In the genomic region with DNA sequence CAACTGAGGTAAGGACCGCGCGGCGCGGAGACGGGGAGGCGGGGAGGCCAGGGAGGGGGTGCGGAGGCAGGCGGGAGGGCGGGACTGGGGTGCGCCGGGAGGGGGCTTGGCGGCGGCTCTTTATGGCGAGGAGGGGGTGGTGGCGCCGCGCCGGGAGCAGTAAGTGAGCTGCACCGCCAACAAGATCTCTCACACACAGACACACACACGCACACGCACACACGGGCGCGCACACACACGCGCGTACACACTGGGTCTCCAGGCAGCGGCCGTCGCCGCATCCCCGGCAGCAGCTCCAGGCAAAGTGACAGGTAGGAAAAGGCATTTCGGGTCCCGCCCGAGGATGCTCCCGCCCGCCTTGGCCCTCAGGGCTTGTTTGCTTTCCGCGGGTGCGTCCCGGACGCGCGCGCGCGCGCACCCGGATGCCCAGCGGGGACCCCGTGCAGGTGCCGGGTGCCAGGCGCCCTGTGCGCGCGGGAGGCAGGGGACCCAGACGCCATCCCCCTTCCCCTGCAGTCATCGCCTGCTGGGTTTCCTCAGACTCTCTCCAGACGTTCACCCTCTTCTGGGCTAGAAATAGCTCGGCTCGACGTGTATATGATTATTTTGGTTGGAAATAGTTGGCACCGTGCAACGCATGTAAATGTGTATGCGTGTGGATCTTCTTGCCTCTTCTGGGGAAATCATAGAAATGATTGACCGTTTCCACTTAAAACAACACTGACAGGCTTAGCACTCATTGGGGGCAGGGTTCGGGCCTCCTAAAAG, we compare ENCODE assay signal across 8 cellular contexts. TPM values are rescaled to one million over a fixed set of nuclear protein-coding genes. Genes with fewer than 3 reads are reported as not detected.
DNase-seq lines count a peak whose midpoint lies in the region; ATAC-seq and TF ChIP-seq lines count a peak whose summit lies in the region.

PLCB4 (plus strand) TSS at position 192 of the 768 bp plus-strand sequence. CDS start 238,728 bp downstream, outside the sequence.

- H3K9me3 ChIP-seq in HUES48 (ENCODE audit: control insufficient read depth, insufficient read depth, low read length) (no peaks in the 10 kb centered on the region), SJSA1 (replicated peaks) (0 out of 2 replicates have a peak, but pooled peaks cover 2% of the 10 kb centered on the region), muscle layer of colon (ENCODE audit: low read length) (no peaks in the 10 kb centered on the region)
- no peaks in the 10 kb centered on the region for H3K9me3 ChIP-seq in CD4-positive, alpha-beta memory T cell (ENCODE audit: control insufficient read depth in 1 of 2, low read length in 2 of 2)

- peak within 1 kb of the TSS in 1 of 8 donors; percentile 29 for H3K4me3 Mint-ChIP-seq in CD4-positive, alpha-beta memory T cell

- H3K36me3 ChIP-seq in HUES48 (ENCODE audit: control insufficient read depth, insufficient read depth, low read length) (no peaks in the 10 kb centered on the region), SJSA1 (peaks cover 4% of the 10 kb centered on the region), muscle layer of colon (ENCODE audit: insufficient read depth, low read length) (no peaks in the 10 kb centered on the region)
- no peaks in the 10 kb centered on the region for H3K36me3 ChIP-seq in CD4-positive, alpha-beta memory T cell (ENCODE audit: insufficient read depth, low read length)

- CTCF ChIA-PET in CD4-positive, alpha-beta memory T cell (lab: Charles Lee; ENCODE audit: partially characterized antibody) = no interaction called here

- H3K4me1 Mint-ChIP-seq in CD4-positive, alpha-beta memory T cell = peaks cover 1 to 5% (median 3%) of the 10 kb centered on the region in 4 donors

- no peak for ATAC-seq in HG03045 (IDR thresholded peaks at IDR 0.05; ENCODE audit: unreplicated experiment)

- POLR2A ChIA-PET in CD4-positive, alpha-beta memory T cell (lab: Charles Lee; ENCODE audit: partially characterized antibody) = no interaction called here

- intact Hi-C loops in CD4-positive, alpha-beta memory T cell (cut with micrococcal nuclease) = no loop called here

- peaks cover 47% of the 10 kb centered on the region for H3K4me1 ChIP-seq in HUES48 (ENCODE audit: control insufficient read depth, insufficient read depth, low read length)
- H3K4me1 ChIP-seq in SJSA1 (replicated peaks) = peaks cover 25% of the 10 kb centered on the region
- peaks cover 4% of the 10 kb centered on the region for H3K4me1 ChIP-seq in muscle layer of colon (ENCODE audit: insufficient read depth, low read length)
- H3K4me1 ChIP-seq in CD4-positive, alpha-beta memory T cell (ENCODE audit: insufficient read depth, low read length) = no peaks in the 10 kb centered on the region

- H3K9me3 Mint-ChIP-seq in CD4-positive, alpha-beta memory T cell = peaks cover 0 to 21% (median 6%) of the 10 kb centered on the region in 8 donors

- in situ Hi-C loops in ACHN (cut with HindIII; ENCODE audit: low pct_ligation_motif_present, low pct_unique_long_range_greater_than_20kb, low sequenced_read_pairs) = no loop called here

- H3K9ac ChIP-seq in HUES48 (ENCODE audit: low read depth, low read length) (peak within 1 kb of the TSS; percentile 56), muscle layer of colon (ENCODE audit: low read length) (peak within 1 kb of the TSS; percentile 38)

- peaks cover 7 to 12% of the 10 kb centered on the region in 2 donors for H3K27me3 Mint-ChIP-seq in CD4-positive, alpha-beta memory T cell

- no peak within 1 kb of the TSS for H3K27ac Mint-ChIP-seq in CD4-positive, alpha-beta memory T cell

- H3K4me3 ChIP-seq in HUES48 (ENCODE audit: low read depth, low read length) (peak within 1 kb of the TSS; percentile 90), SJSA1 (peak within 1 kb of the TSS; percentile 86), muscle layer of colon (ENCODE audit: low read depth in 1 of 2, low read length in 2 of 2) (peak within 1 kb of the TSS; percentile 66 to 68)
- no peak within 1 kb of the TSS for H3K4me3 ChIP-seq in CD4-positive, alpha-beta memory T cell (ENCODE audit: low read length in 2 of 2)

- H3K27me3 ChIP-seq in HUES48 (ENCODE audit: control insufficient read depth, insufficient read depth, low read length) = no peaks in the 10 kb centered on the region
- H3K27me3 ChIP-seq in SJSA1 (replicated peaks) = no peaks in the 10 kb centered on the region
- no peaks in the 10 kb centered on the region for H3K27me3 ChIP-seq in muscle layer of colon (ENCODE audit: control insufficient read depth in 1 of 2, insufficient read depth in 2 of 2, low read length in 2 of 2)
- no peaks in the 10 kb centered on the region for H3K27me3 ChIP-seq in CD4-positive, alpha-beta memory T cell (ENCODE audit: insufficient read depth, low read length)

- peak within 1 kb of the TSS; percentile 68 for H3K27ac ChIP-seq in HUES48 (ENCODE audit: low read depth, low read length)
- peak within 1 kb of the TSS; percentile 51 for H3K27ac ChIP-seq in SJSA1
- peak within 1 kb of the TSS; percentile 29 for H3K27ac ChIP-seq in muscle layer of colon (ENCODE audit: low read depth, low read length)
- H3K27ac ChIP-seq in CD4-positive, alpha-beta memory T cell (ENCODE audit: low read depth, low read length) = no peak within 1 kb of the TSS

- H3K36me3 Mint-ChIP-seq in CD4-positive, alpha-beta memory T cell = no peaks in the 10 kb centered on the region

- TF ChIP-seq POLR2A in erythroblast (IDR thresholded peaks at IDR 0.05; ENCODE audit: low read length) = no peak

- DNase-seq in ACHN (peak; percentile 85), SJSA1 (ENCODE audit: low read depth in 1 of 2, low spot score in 2 of 2) (peak; percentile 48 to 56), erythroblast (lab: John Stamatoyannopoulos, UW) (peak; percentile 12 to 13), cortex of kidney (lab: John Stamatoyannopoulos, UW) (no peak)
- DNase-seq in CD4-positive, alpha-beta memory T cell = no peak

RNA-seq across cellular contexts. Expression of gene PLCB4, which starts in this region (rescaled TPM):
- 4.0 and 9.3 TPM in 2 replicates for total RNA-seq in SJSA1 (2014; rRNA removed; shearing (Covaris generic))
- not detected for total RNA-seq in CD4-positive, alpha-beta memory T cell
- not detected for polyA plus RNA-seq in CD4-positive, alpha-beta memory T cell

Comparison
In these comparisons a context has a peak if more than half of its experiments do, and no peak if none do; other contexts are left out.
1. DNase-seq: peak in ACHN (single experiment), SJSA1 (2 of 2) and erythroblast (2 of 2); none in CD4-positive, alpha-beta memory T cell (0 of 5) and cortex of kidney (single experiment).
2. H3K4me3 ChIP-seq: peak in HUES48 (single experiment), SJSA1 (single experiment) and muscle layer of colon (2 of 2); none in CD4-positive, alpha-beta memory T cell (0 of 2).